Comparison of ENCODE assay signal across 3 cellular contexts in the genomic region with DNA sequence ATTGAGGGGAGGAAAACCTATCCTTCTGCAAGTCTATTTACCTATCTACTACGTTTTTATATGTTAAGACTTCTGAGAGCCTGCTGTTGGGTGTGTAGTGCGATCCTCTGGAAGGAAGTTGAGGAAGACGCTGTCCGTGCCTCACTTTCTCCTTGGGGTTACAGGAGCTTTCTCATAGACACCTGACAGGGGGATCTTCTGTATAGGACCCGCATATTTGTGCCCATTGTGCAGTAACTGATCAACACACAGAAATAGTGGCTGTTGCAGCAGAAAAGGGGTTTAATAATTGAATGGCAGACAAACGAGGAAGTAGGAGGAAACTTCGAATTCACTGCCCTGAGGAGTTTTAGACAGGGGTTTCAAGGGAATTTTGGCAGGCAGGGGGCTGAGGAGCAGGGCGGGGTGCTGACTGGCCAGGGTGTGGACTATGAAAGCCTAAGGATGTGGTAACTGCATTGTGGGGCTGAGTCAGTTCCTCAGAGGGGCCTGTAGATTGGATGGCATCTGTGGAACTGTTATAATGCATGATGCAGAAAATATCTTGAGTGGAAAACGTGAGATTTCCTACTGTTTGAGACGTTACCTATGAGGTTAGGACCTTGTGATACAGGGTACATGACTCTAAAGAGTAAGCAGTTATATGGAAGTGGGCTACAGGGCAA. TPM values are rescaled to one million over a fixed set of nuclear protein-coding genes. Genes with fewer than 3 reads are reported as not detected.
"Had no signal": no experiment of that assay in that cellular context is flagged by ENCODE, and none has a peak within 500 bp of the region (broad histone marks: within the 10 kb centered on the region; RNA-seq: fewer than 3 reads in every experiment).

No MANE protein-coding gene starts in this region.

RNA-seq across cellular contexts. Expression of a gene that starts 18.1 kb away (rescaled TPM):
- total RNA-seq: activated CD8-positive, alpha-beta T cell treated with anti-CD3 and anti-CD28 coated beads, Interleukin-2, amount 10 ng/mL, durations not matched to agents 7 days and 5 days; activated naive CD8-positive, alpha-beta T cell treated with anti-CD3 and anti-CD28 coated beads, Interleukin-2, amount 10 ng/mL, durations not matched to agents 7 days and 5 days; T-helper 1 cell treated with Interleukin-12 subunit alpha and Interleukin-12 subunit beta and Interleukin-4 antibody, amounts not matched to agents 30 ng/mL and 1 ng/mL, for 36 hours had no signal
